In genomic region chr6:29967379-29968010, GRCh38 we compare ENCODE assay signal across 8 cellular contexts. TPM values are rescaled to one million over a fixed set of nuclear protein-coding genes. Genes with fewer than 3 reads are reported as not detected.
DNase-seq lines count a peak whose midpoint lies in the region; ATAC-seq and TF ChIP-seq lines count a peak whose summit lies in the region.

No MANE protein-coding gene starts in this region.

- no peak overlapping the region for H3K4me3 Mint-ChIP-seq in nephron progenitor cell

- WGBS in GM23248 (ENCODE audit: low coverage in 1 of 2, low lambda C conversion rate in 2 of 2, missing lambda C conversion rate in 2 of 2), 2 experiments = 55% methylated on average over 4 of the region's 4 CpGs

- no peak overlapping the region for H3K4me2 ChIP-seq in GM23248 (ENCODE audit: unreplicated experiment)

- H3K27ac ChIP-seq in GM23248 = no peak overlapping the region
- H3K27ac ChIP-seq in Peyer's patch = peak overlapping the region in 3 of 4 donors; percentile 81 to 87 (median 85)
- H3K27ac ChIP-seq in cardiac muscle cell = no peak overlapping the region

- ATAC-seq in HG03280 (IDR thresholded peaks at IDR 0.05; ENCODE audit: unreplicated experiment) = no peak

- peak in 1 of 2 donors; percentile 32 for TF ChIP-seq POLR2A in Peyer's patch (IDR thresholded peaks at IDR 0.05)

- H3K9me3 ChIP-seq in GM23248 (ENCODE audit: low read depth) (no peaks in the 10 kb centered on the region), Peyer's patch (no peaks in the 10 kb centered on the region), cardiac muscle cell (ENCODE audit: low read depth) (no peaks in the 10 kb centered on the region)

- H3K36me3 ChIP-seq in GM23248 (ENCODE audit: low read depth) (no peaks in the 10 kb centered on the region), Peyer's patch (no peaks in the 10 kb centered on the region), cardiac muscle cell (no peaks in the 10 kb centered on the region), H7 (replicated peaks; ENCODE audit: control insufficient read depth, insufficient read depth, low read length) (no peaks in the 10 kb centered on the region)

- H3K4me3 ChIP-seq in AG09309 (ENCODE audit: control insufficient read depth, low read depth, low read length) = no peak overlapping the region
- no peak overlapping the region for H3K4me3 ChIP-seq in GM23248
- peak overlapping the region in 2 of 4 donors; percentile 17 to 28 for H3K4me3 ChIP-seq in Peyer's patch
- H3K4me3 ChIP-seq in cardiac muscle cell = no peak overlapping the region
- H3K4me3 ChIP-seq in H7 (ENCODE audit: insufficient read depth, low read depth, low read length) = no peak overlapping the region

- no peaks in the 10 kb centered on the region for H3K36me3 Mint-ChIP-seq in nephron progenitor cell (ENCODE audit: low read depth)

- TF ChIP-seq CTCF in AG09309 (IDR thresholded peaks at IDR 0.05; ENCODE audit: control insufficient read depth, insufficient read depth, low read depth, low read length, missing control alignments) (peak; percentile 6), Peyer's patch (IDR thresholded peaks at IDR 0.05) (peak in 5 of 6 experiments; percentile 29 to 62 (median 52)), cardiac muscle cell (IDR thresholded peaks at IDR 0.05; ENCODE audit: low read depth, low read length) (peak; percentile 41), nephron progenitor cell (IDR thresholded peaks at IDR 0.05) (no peak)

- peaks cover 22% of the 10 kb centered on the region for H3F3A ChIP-seq in GM23248 (ENCODE audit: insufficient read depth)

- H3K9me3 Mint-ChIP-seq in nephron progenitor cell = peaks cover 3% of the 10 kb centered on the region

- no peaks in the 10 kb centered on the region for H3K79me2 ChIP-seq in GM23248 (ENCODE audit: insufficient read depth)

- no peak overlapping the region for H2AFZ ChIP-seq in GM23248

- peaks cover 55% of the 10 kb centered on the region for H3K4me1 Mint-ChIP-seq in nephron progenitor cell

- H4K20me1 ChIP-seq in GM23248 (ENCODE audit: insufficient read depth) = no peaks in the 10 kb centered on the region

- H3K9ac ChIP-seq in GM23248 = no peak overlapping the region

- H3K4me1 ChIP-seq in GM23248 (ENCODE audit: insufficient read depth) = peaks cover 33% of the 10 kb centered on the region
- H3K4me1 ChIP-seq in Peyer's patch = peaks cover 3 to 39% (median 12%) of the 10 kb centered on the region in 4 donors
- peaks cover 26% of the 10 kb centered on the region for H3K4me1 ChIP-seq in cardiac muscle cell (ENCODE audit: low read depth)

- H3K9me2 ChIP-seq in GM23248 (ENCODE audit: insufficient read depth) = no peaks in the 10 kb centered on the region

- DNase-seq in AG09309 (ENCODE audit: low read depth) (no peak), GM23248 (peak; percentile 37), Peyer's patch (peak in 1 of 3 donors; percentile 82), cardiac muscle cell (ENCODE audit: low read depth in 1 of 2, low spot score in 1 of 2) (peak in 1 of 2 donors; percentile 29), retina (no peak), nephron progenitor cell (no peak), H7 (no peak)

- H3K27me3 Mint-ChIP-seq in nephron progenitor cell (ENCODE audit: low read depth, poor library complexity) = peaks cover 14% of the 10 kb centered on the region

- H3K27me3 ChIP-seq in GM23248 (replicated peaks; ENCODE audit: insufficient read depth) = no peaks in the 10 kb centered on the region
- no peaks in the 10 kb centered on the region for H3K27me3 ChIP-seq in Peyer's patch
- no peaks in the 10 kb centered on the region for H3K27me3 ChIP-seq in cardiac muscle cell
- peaks cover 4% of the 10 kb centered on the region; the same call in 1 of the 2 replicates for H3K27me3 ChIP-seq in H7 (ENCODE audit: control insufficient read depth, insufficient read depth, low read length)

- H3K27ac Mint-ChIP-seq in nephron progenitor cell = no peak overlapping the region

- in situ Hi-C loops in GM23248 (cut with MboI) = no loop called here

RNA-seq across cellular contexts. Expression of gene HLA-A, which starts 25.2 kb away (rescaled TPM):
- 546 and 634 TPM in 2 replicates for total RNA-seq in GM23248 (2014; rRNA removed; shearing (Covaris generic))
- polyA plus RNA-seq in GM23248 (2016; fragmentation: Nextera tagmentation; extraction: Ambion mirVana) (508 and 529 TPM in 2 replicates), cardiac muscle cell (119 TPM in 2 replicates)
- total RNA-seq in Peyer's patch (1,000 to 10,000 TPM in 3 of 4 donors, 100 to 1,000 TPM in 1; 296 to 1,668 (median 1,428) TPM), cardiac muscle cell (164 and 177 TPM in 2 replicates)
- total RNA-seq in H7 (2014; rRNA removed; shearing (Covaris generic)) = 55.5 and 73.8 TPM in 2 replicates

Comparison
In these comparisons a context has a peak if more than half of its experiments do, and no peak if none do; other contexts are left out.
1. H3K27ac ChIP-seq: peak in Peyer's patch (3 of 4); none in GM23248 (single experiment) and cardiac muscle cell (single experiment).